1 cellular context compared by ENCODE assay signal in genomic region chr5:39063037-39063436, GRCh38.
TF ChIP-seq lines count a peak whose summit lies in the region.

No MANE protein-coding gene starts in this region.

TF ChIP-seq in IMR-90, 13 proteins besides CTCF, POLR2A, EP300 and RAD21:
- TF ChIP-seq, protein P1, sequence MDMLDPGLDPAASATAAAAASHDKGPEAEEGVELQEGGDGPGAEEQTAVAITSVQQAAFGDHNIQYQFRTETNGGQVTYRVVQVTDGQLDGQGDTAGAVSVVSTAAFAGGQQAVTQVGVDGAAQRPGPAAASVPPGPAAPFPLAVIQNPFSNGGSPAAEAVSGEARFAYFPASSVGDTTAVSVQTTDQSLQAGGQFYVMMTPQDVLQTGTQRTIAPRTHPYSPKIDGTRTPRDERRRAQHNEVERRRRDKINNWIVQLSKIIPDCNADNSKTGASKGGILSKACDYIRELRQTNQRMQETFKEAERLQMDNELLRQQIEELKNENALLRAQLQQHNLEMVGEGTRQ (IDR thresholded peaks at IDR 0.05; ENCODE audit: low read depth, low read length), result no peak
- TF ChIP-seq SMC3 (IDR thresholded peaks at IDR 0.05; ENCODE audit: low read depth, low read length) (no peak), CEBPB (IDR thresholded peaks at IDR 0.05; ENCODE audit: low read depth, low read length) (no peak), BHLHE40 (IDR thresholded peaks at IDR 0.05; ENCODE audit: low read depth, low read length) (no peak), CHD1 (IDR thresholded peaks at IDR 0.05; ENCODE audit: low read depth, low read length) (no peak), ELK1 (IDR thresholded peaks at IDR 0.05; ENCODE audit: borderline replicate concordance, low read depth, low read length) (no peak), RCOR1 (IDR thresholded peaks at IDR 0.05; ENCODE audit: insufficient replicate concordance, low read length) (no peak), NFE2L2 (IDR thresholded peaks at IDR 0.05; ENCODE audit: low read depth, low read length) (no peak), MXI1 (IDR thresholded peaks at IDR 0.05; ENCODE audit: borderline replicate concordance, low read depth, low read length) (no peak), RFX5 (IDR thresholded peaks at IDR 0.05; ENCODE audit: low read depth, low read length) (no peak), MAFK (IDR thresholded peaks at IDR 0.05; ENCODE audit: low read depth, low read length) (no peak), MAZ (IDR thresholded peaks at IDR 0.05; ENCODE audit: borderline replicate concordance, low read depth, low read length) (no peak), FOS (IDR thresholded peaks at IDR 0.05; ENCODE audit: low read depth, low read length) (no peak)
